ENCODE assay signal across 8 cellular contexts in genomic region chr5:80711938-80712337, GRCh38. TPM values are rescaled to one million over a fixed set of nuclear protein-coding genes. Genes with fewer than 3 reads are reported as not detected.
A peak's percentile ranks its signal among the peaks of the same experiment; 100 is the strongest.
DNase-seq lines count a peak whose midpoint lies in the region; ATAC-seq and TF ChIP-seq lines count a peak whose summit lies in the region.

No MANE protein-coding gene starts in this region.

- DNase-seq in DMS 273 (lab: John Stamatoyannopoulos, UW; ENCODE audit: unreplicated experiment) (peak; percentile 76), HT-29 (ENCODE audit: low spot score) (peak; percentile 56), UCSD-AML1 (lab: John Stamatoyannopoulos, UW; ENCODE audit: unreplicated experiment) (peak; percentile 16), left colon (no peak), lower leg skin (ENCODE audit: low spot score in 2 of 2) (no peak), Karpas-422 (no peak)
- no peak for DNase-seq in activated T-cell treated with anti-CD3 and anti-CD28 coated beads, Interleukin-2, amount 50 U/mL, for 1 hour

- H3K36me3 ChIP-seq in Karpas-422 (ENCODE audit: insufficient read depth, low read length) = peaks cover 7% of the 10 kb centered on the region; the same call in 1 of the 2 replicates

- TF ChIP-seq POLR2A in lower leg skin (IDR thresholded peaks at IDR 0.05) = no peak

- no peaks in the 10 kb centered on the region for H3K27me3 ChIP-seq in Karpas-422 (ENCODE audit: low read length)

- H3K4me1 ChIP-seq in Karpas-422 (ENCODE audit: low read length) = no peaks in the 10 kb centered on the region

- no peak overlapping the region for H3K27ac ChIP-seq in Karpas-422 (ENCODE audit: low read length)

- no peaks in the 10 kb centered on the region for H3K9me2 ChIP-seq in Karpas-422 (replicated peaks; ENCODE audit: insufficient read depth, low read length)

- no peak for TF ChIP-seq CTCF in lower leg skin (IDR thresholded peaks at IDR 0.05)

- peak; percentile 64 for ATAC-seq in left colon
- ATAC-seq in HG03442 (IDR thresholded peaks at IDR 0.05; ENCODE audit: unreplicated experiment) = no peak

- intact Hi-C loops in left colon (cut with DNase I, micrococcal nuclease) = no loop called here
- intact Hi-C loops in lower leg skin (cut with DNase I; ENCODE audit: low total_unique reads) = no loop called here

- H3K79me2 ChIP-seq in Karpas-422 (ENCODE audit: low read length) = peaks cover 13% of the 10 kb centered on the region

- H3K4me3 ChIP-seq in lower leg skin (ENCODE audit: low read depth, poor library complexity, severe bottlenecking) (no peak overlapping the region), Karpas-422 (ENCODE audit: low read length) (no peak overlapping the region)

- H4K20me1 ChIP-seq in Karpas-422 (ENCODE audit: insufficient read depth, low read depth, low read length) = no peaks in the 10 kb centered on the region

- H3K9me3 ChIP-seq in Karpas-422 (ENCODE audit: low read length) = no peaks in the 10 kb centered on the region

- H3K4me2 ChIP-seq in Karpas-422 (ENCODE audit: low read depth, low read length, poor library complexity, severe bottlenecking) = no peak overlapping the region

- no peak overlapping the region for H2AFZ ChIP-seq in Karpas-422 (ENCODE audit: low read length)

- H3K9ac ChIP-seq in Karpas-422 (ENCODE audit: low read length) = no peak overlapping the region

- WGBS in lower leg skin, 2 donors = 89 to 93% methylated on average over 3 of the region's 3 CpGs

RNA-seq across cellular contexts. Expression of gene DHFR, which starts 57.2 kb away (rescaled TPM):
- total RNA-seq in HT-29 (2014; rRNA removed; shearing (Covaris generic)) = 34.1 and 34.5 TPM in 2 replicates
- total RNA-seq in left colon (10 to 100 TPM; 16.8 to 29.2 TPM), lower leg skin (1 to 10 TPM in 3 of 4 donors, under 1 TPM in 1; 0.89 to 3.6 (median 2.1) TPM)
- 36.2 and 76.1 TPM in 2 replicates for total RNA-seq in Karpas-422 (2014; rRNA removed; shearing (Covaris generic); ENCODE audit: low replicate concordance)

RNA-seq across cellular contexts. Expression of gene MSH3, which starts 57.5 kb away (rescaled TPM):
- total RNA-seq in HT-29 (2014; rRNA removed; shearing (Covaris generic)) = 7.1 and 7.4 TPM in 2 replicates
- 10 to 100 TPM; 16.2 to 18.6 TPM for total RNA-seq in left colon
- total RNA-seq in lower leg skin = 10 to 100 TPM in 3 of 4 donors, 1 to 10 TPM in 1; 8.4 to 17.1 (median 11.4) TPM
- 11.1 and 24.6 TPM in 2 replicates for total RNA-seq in Karpas-422 (2014; rRNA removed; shearing (Covaris generic); ENCODE audit: low replicate concordance)

Comparison
In these comparisons a context has a peak if more than half of its experiments do, and no peak if none do; other contexts are left out.
1. DNase-seq: peak in DMS 273 (single experiment), HT-29 (single experiment) and UCSD-AML1 (single experiment); none in left colon (0 of 2), activated T-cell treated with anti-CD3 and anti-CD28 coated beads, Interleukin-2, amount 50 U/mL, for 1 hour (single experiment), lower leg skin (0 of 2) and Karpas-422 (single experiment).